ENCODE assay signal across 1 cellular context in genomic region chr6:56540950-56541600, GRCh38.
TF ChIP-seq lines count a peak whose summit lies in the region.

No MANE protein-coding gene starts in this region.

TF ChIP-seq in GM12878, 131 proteins besides CTCF, POLR2A, EP300 and RAD21 (continued from another document):
- TF ChIP-seq ZBTB4 (CRISPR knock-in tag; IDR thresholded peaks at IDR 0.05) (no peak), IRF3 (IDR thresholded peaks at IDR 0.05) (no peak), SUZ12 (IDR thresholded peaks at IDR 0.05; ENCODE audit: unreplicated experiment) (no peak), ZBTB40 (IDR thresholded peaks at IDR 0.05; ENCODE audit: borderline replicate concordance) (peak; percentile 9; the same call in 1 of the 2 replicates), BRCA1 (IDR thresholded peaks at IDR 0.05; ENCODE audit: low read depth, low read length) (no peak)
TF ChIP-seq in GM12878: peak in this region for 2.
